In genomic region chr16:83968891-83969672, GRCh38 we compare ENCODE assay signal across 15 cellular contexts. TPM values are rescaled to one million over a fixed set of nuclear protein-coding genes. Genes with fewer than 3 reads are reported as not detected.
A peak's percentile ranks its signal among the peaks of the same experiment; 100 is the strongest.
DNase-seq lines count a peak whose midpoint lies in the region; ATAC-seq and TF ChIP-seq lines count a peak whose summit lies in the region.
"Had no signal": no experiment of that assay in that cellular context is flagged by ENCODE, and none has a peak within 500 bp of the region (broad histone marks: within the 10 kb centered on the region; RNA-seq: fewer than 3 reads in every experiment).

No MANE protein-coding gene starts in this region.

- H2BK120ac ChIP-seq in mesenchymal stem cell (ENCODE audit: low read depth, low read length): no peak overlapping the region

- dilution Hi-C loops in mammary epithelial cell (cut with HindIII; ENCODE audit: low sequenced_read_pairs): no loop called here

- no peaks in the 10 kb centered on the region for H3K4me1 Mint-ChIP-seq in activated T-cell treated with anti-CD3 and anti-CD28 coated beads, Interleukin-2, amount 50 U/mL, for 72 hours (ENCODE audit: low read depth)
- peaks cover 7% of the 10 kb centered on the region for H3K4me1 Mint-ChIP-seq in stimulated activated memory B cell treated with anti-CD40 and anti-IgM and Interleukin-4, amounts not matched to agents 10 μg/mL and 1 μg/mL and 100 μg/mL, for 72 hours

- in situ Hi-C loops in mammary epithelial cell (cut with MboI; ENCODE audit: low sequenced_read_pairs in 2 of 2): no loop called here

- peak overlapping the region; percentile 15 for H2BK15ac ChIP-seq in mesenchymal stem cell (ENCODE audit: low read depth, poor library complexity, severe bottlenecking)

- no peak overlapping the region for H4K91ac ChIP-seq in mesenchymal stem cell (ENCODE audit: low read length)

- H3K9me3 ChIP-seq in mammary epithelial cell (replicated peaks; ENCODE audit: insufficient read depth, low read length) (no peaks in the 10 kb centered on the region), mesenchymal stem cell (ENCODE audit: control insufficient read depth, low read length) (no peaks in the 10 kb centered on the region)
- H3K9me3 ChIP-seq: tibial artery had no signal

- H2AFZ ChIP-seq in mammary epithelial cell (ENCODE audit: low read depth, low read length) (no peak overlapping the region), mesenchymal stem cell (ENCODE audit: low read depth, low read length) (no peak overlapping the region)

- H3K79me1 ChIP-seq in mesenchymal stem cell (replicated peaks; ENCODE audit: low read length, poor library complexity, severe bottlenecking): no peaks in the 10 kb centered on the region

- no peak overlapping the region for H2BK12ac ChIP-seq in mesenchymal stem cell (ENCODE audit: low read length in 2 of 2)

- peak overlapping the region; percentile 25 to 47 for H3K4me3 Mint-ChIP-seq in activated T-cell treated with anti-CD3 and anti-CD28 coated beads, Interleukin-2, amount 50 U/mL, for 72 hours
- peak overlapping the region; percentile 63 for H3K4me3 Mint-ChIP-seq in stimulated activated memory B cell treated with anti-CD40 and anti-IgM and Interleukin-4, amounts not matched to agents 10 μg/mL and 1 μg/mL and 100 μg/mL, for 72 hours

- WGBS in mammary epithelial cell (ENCODE audit: low coverage, missing lambda C conversion rate): 46% methylated on average over 6 of the region's 46 CpGs
- WGBS in mesenchymal stem cell: 3% methylated on average over 37 of the region's 46 CpGs

- CTCF ChIA-PET in mammary epithelial cell (lab: Charles Lee; ENCODE audit: low non-redundant PET): no interaction called here

- no peak overlapping the region for H3K9ac ChIP-seq in mammary epithelial cell (ENCODE audit: insufficient read depth, low read length)
- no peak overlapping the region for H3K9ac ChIP-seq in mesenchymal stem cell (ENCODE audit: low read length)

- peaks cover 20% of the 10 kb centered on the region for H3K27me3 Mint-ChIP-seq in activated T-cell treated with anti-CD3 and anti-CD28 coated beads, Interleukin-2, amount 50 U/mL, for 72 hours (ENCODE audit: low read depth)
- peaks cover 39% of the 10 kb centered on the region for H3K27me3 Mint-ChIP-seq in stimulated activated memory B cell treated with anti-CD40 and anti-IgM and Interleukin-4, amounts not matched to agents 10 μg/mL and 1 μg/mL and 100 μg/mL, for 72 hours

- H3K27ac ChIP-seq in mammary epithelial cell (ENCODE audit: insufficient read depth, low read depth, low read length) (no peak overlapping the region), mesenchymal stem cell (ENCODE audit: low read length, poor library complexity, severe bottlenecking) (no peak overlapping the region)
- H3K27ac ChIP-seq: tibial artery had no signal

- no peak overlapping the region for H3K4ac ChIP-seq in mesenchymal stem cell (ENCODE audit: low read depth in 1 of 2, low read length in 2 of 2)

- no peaks in the 10 kb centered on the region for H3K4me1 ChIP-seq in mammary epithelial cell (ENCODE audit: insufficient read depth, low read length)
- H3K4me1 ChIP-seq in mesenchymal stem cell (ENCODE audit: control insufficient read depth, insufficient read depth, low read depth, low read length): peaks cover 7% of the 10 kb centered on the region

- H4K8ac ChIP-seq in mesenchymal stem cell (ENCODE audit: low read length): no peak overlapping the region

- no peak for DNase-seq in activated T-cell treated with anti-CD3 and anti-CD28 coated beads, Interleukin-2, amount 50 U/mL, for 72 hours
- no peak for DNase-seq in activated T-cell treated with anti-CD3 and anti-CD28 coated beads for 4 hours
- DNase-seq in mammary epithelial cell: no peak
- no peak for DNase-seq in mesenchymal stem cell
- no peak for DNase-seq in left lobe of liver (ENCODE audit: low spot score)
- no peak for DNase-seq in GM20000 (ENCODE audit: low spot score)
- DNase-seq in OCI-M2 (lab: John Stamatoyannopoulos, UW; ENCODE audit: unreplicated experiment): no peak
- DNase-seq: activated CD4-positive, alpha-beta T cell treated with anti-CD3 and anti-CD28 coated beads, Interleukin-2, amount 50 U/mL, for 4 hours; activated gamma-delta T cell; cerebellar nuclear complex; NCI-H1436 treated with DMSO at 0.1 percent for 48 hours; NCI-H526 treated with DMSO at 0.1 percent for 48 hours; T1000; tibial artery had no signal

- H3K4me2 ChIP-seq in mammary epithelial cell (ENCODE audit: insufficient read depth, low read depth, low read length) (peak overlapping the region; percentile 36), mesenchymal stem cell (ENCODE audit: low read length, poor library complexity, severe bottlenecking) (no peak overlapping the region)

- ATAC-seq in activated T-cell treated with anti-CD3 and anti-CD28 coated beads, Interleukin-2, amount 50 U/mL, for 72 hours (replicated peaks in 1 of 2): no peak
- no peak for ATAC-seq in stimulated activated memory B cell treated with anti-CD40 and anti-IgM and Interleukin-4, amounts not matched to agents 10 μg/mL and 1 μg/mL and 100 μg/mL, for 72 hours
- ATAC-seq in left lobe of liver: no peak

- TF ChIP-seq CTCF in mammary epithelial cell (conservative IDR thresholded peaks at IDR 0.05 in 1 of 2, IDR thresholded peaks at IDR 0.05 in 1 of 2; ENCODE audit: extremely low read depth in 1 of 2, insufficient read depth in 1 of 2, low read depth in 1 of 2, low read length in 2 of 2): no peak
- no peak for TF ChIP-seq CTCF in GM20000 (IDR thresholded peaks at IDR 0.05; ENCODE audit: extremely low read depth, missing control alignments)

- no peak overlapping the region for H3K18ac ChIP-seq in mesenchymal stem cell (ENCODE audit: low read depth in 1 of 2, low read length in 2 of 2)

- H3K36me3 Mint-ChIP-seq in activated T-cell treated with anti-CD3 and anti-CD28 coated beads, Interleukin-2, amount 50 U/mL, for 72 hours (ENCODE audit: insufficient read depth in 2 of 2): no peaks in the 10 kb centered on the region
- H3K36me3 Mint-ChIP-seq in stimulated activated memory B cell treated with anti-CD40 and anti-IgM and Interleukin-4, amounts not matched to agents 10 μg/mL and 1 μg/mL and 100 μg/mL, for 72 hours: no peaks in the 10 kb centered on the region

- no peak overlapping the region for H3K27ac Mint-ChIP-seq in activated T-cell treated with anti-CD3 and anti-CD28 coated beads, Interleukin-2, amount 50 U/mL, for 72 hours
- no peak overlapping the region for H3K27ac Mint-ChIP-seq in stimulated activated memory B cell treated with anti-CD40 and anti-IgM and Interleukin-4, amounts not matched to agents 10 μg/mL and 1 μg/mL and 100 μg/mL, for 72 hours

- no peak overlapping the region for H3K14ac ChIP-seq in mesenchymal stem cell (ENCODE audit: low read length in 2 of 2)

- H3K36me3 ChIP-seq in mammary epithelial cell (ENCODE audit: insufficient read depth, low read length) (no peaks in the 10 kb centered on the region), mesenchymal stem cell (ENCODE audit: control insufficient read depth in 1 of 2, insufficient read depth in 2 of 2, low read depth in 1 of 2, low read length in 2 of 2) (peaks cover 8 to 10% of the 10 kb centered on the region in 2 experiments)

- BruUV-seq in mammary epithelial cell (replicated peaks; lab: Mats Ljungman, UMichigan): no TSS peak

- no peaks in the 10 kb centered on the region for H3K79me2 ChIP-seq in mammary epithelial cell (ENCODE audit: insufficient read depth, low read length)

- H4K20me1 ChIP-seq in mammary epithelial cell (ENCODE audit: insufficient read depth, low read length): no peaks in the 10 kb centered on the region

- H3K4me3 ChIP-seq in mammary epithelial cell (replicated peaks in 1 of 3; ENCODE audit: insufficient read depth in 1 of 3, low read depth in 2 of 3, low read length in 3 of 3) (no peak overlapping the region), mesenchymal stem cell (ENCODE audit: insufficient read depth in 1 of 2, low read depth in 1 of 2, low read length in 2 of 2) (no peak overlapping the region)

- no peak overlapping the region for H3K23ac ChIP-seq in mesenchymal stem cell (ENCODE audit: low read length in 2 of 2)

- no peak overlapping the region for H2BK5ac ChIP-seq in mesenchymal stem cell (ENCODE audit: low read depth, low read length, poor library complexity, severe bottlenecking)

- H3K27me3 ChIP-seq in mammary epithelial cell (ENCODE audit: insufficient read depth, low read length) (peaks cover 6% of the 10 kb centered on the region), mesenchymal stem cell (ENCODE audit: control insufficient read depth in 1 of 2, insufficient read depth in 1 of 2, low read length in 2 of 2) (peaks cover 9 to 34% of the 10 kb centered on the region in 2 experiments)

- intact Hi-C loops in mammary epithelial cell (cut with micrococcal nuclease): loop anchor here (1.0 to 5.0 kb wide), 3 partner anchors 42 to 96 kb away; no protein-coding TSS in a partner anchor

- no peak overlapping the region for H2AK5ac ChIP-seq in mesenchymal stem cell (ENCODE audit: low read length, severe bottlenecking)

- H3K9me3 Mint-ChIP-seq in activated T-cell treated with anti-CD3 and anti-CD28 coated beads, Interleukin-2, amount 50 U/mL, for 72 hours: no peaks in the 10 kb centered on the region
- no peaks in the 10 kb centered on the region for H3K9me3 Mint-ChIP-seq in stimulated activated memory B cell treated with anti-CD40 and anti-IgM and Interleukin-4, amounts not matched to agents 10 μg/mL and 1 μg/mL and 100 μg/mL, for 72 hours

RNA-seq across cellular contexts. Expression of gene NECAB2, which starts 1.0 kb away (rescaled TPM):
- total RNA-seq in activated T-cell treated with anti-CD3 and anti-CD28 coated beads, Interleukin-2, amount 50 U/mL, for 72 hours: under 1 TPM in 1 of 2 donors, not detected in 1; 0.58 TPM
- total RNA-seq in mammary epithelial cell (under 1 TPM in 1 of 2 donors, not detected in 1; 0.87 TPM), left lobe of liver (12.9 TPM)
- polyA plus RNA-seq in mammary epithelial cell: 0.02 TPM
- not detected for polyA minus RNA-seq in mammary epithelial cell
- polyA plus RNA-seq in mesenchymal stem cell (2013, experiment 1 of 2): 0.58 TPM
- 0.33 TPM for polyA plus RNA-seq in mesenchymal stem cell (2013, experiment 2 of 2)

RNA-seq across cellular contexts. Expression of gene OSGIN1, which starts 16.0 kb away (rescaled TPM):
- 1 to 10 TPM in 1 of 2 donors, under 1 TPM in 1; 0.67 to 2.4 TPM for total RNA-seq in activated T-cell treated with anti-CD3 and anti-CD28 coated beads, Interleukin-2, amount 50 U/mL, for 72 hours
- 1 to 10 TPM; 3.3 to 9.3 TPM for total RNA-seq in mammary epithelial cell
- 4.2 TPM for polyA plus RNA-seq in mammary epithelial cell
- 0.83 TPM for polyA minus RNA-seq in mammary epithelial cell
- polyA plus RNA-seq in mesenchymal stem cell (2013, experiment 1 of 2): 5.4 TPM
- 5.9 TPM for polyA plus RNA-seq in mesenchymal stem cell (2013, experiment 2 of 2)
- total RNA-seq in left lobe of liver: 89.4 TPM
